ENCODE assay signal across 1 cellular context in the genomic region with DNA sequence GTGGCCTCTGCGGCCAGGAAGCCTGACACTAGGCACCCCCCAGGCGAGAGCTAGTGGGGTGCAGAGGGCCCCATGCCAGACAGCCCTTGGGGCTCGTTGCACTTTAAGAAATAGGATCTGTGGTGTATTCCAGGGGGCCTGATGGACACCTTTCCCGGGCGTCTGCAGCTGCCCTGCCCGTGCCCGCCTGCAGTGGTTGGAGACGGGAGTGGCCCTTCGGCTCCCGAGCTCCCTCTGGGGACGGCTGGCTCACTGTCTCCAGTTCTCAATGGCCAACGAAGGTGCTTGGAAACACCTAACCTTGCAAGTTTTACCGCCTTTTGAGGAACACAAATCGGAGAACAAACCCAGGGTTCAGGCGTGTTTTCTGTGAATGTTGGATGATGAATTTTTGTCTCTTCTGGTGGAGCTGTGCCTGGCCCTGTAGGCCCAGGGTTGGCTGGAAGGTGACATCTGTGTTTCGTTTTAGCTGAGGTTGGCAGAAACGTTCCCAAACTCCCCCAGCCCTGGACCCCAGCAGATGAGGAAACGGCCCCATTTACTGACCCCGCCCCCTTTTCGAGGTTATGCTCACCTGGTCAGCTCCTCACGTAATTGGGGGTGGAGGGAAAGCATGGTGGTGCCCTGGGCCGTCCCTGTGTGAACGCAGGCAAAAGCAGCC.
TF ChIP-seq lines count a peak whose summit lies in the region.

No MANE protein-coding gene starts in this region.

TF ChIP-seq in GM23338, 12 proteins besides CTCF, POLR2A, EP300 and RAD21:
- TF ChIP-seq, protein P1, sequence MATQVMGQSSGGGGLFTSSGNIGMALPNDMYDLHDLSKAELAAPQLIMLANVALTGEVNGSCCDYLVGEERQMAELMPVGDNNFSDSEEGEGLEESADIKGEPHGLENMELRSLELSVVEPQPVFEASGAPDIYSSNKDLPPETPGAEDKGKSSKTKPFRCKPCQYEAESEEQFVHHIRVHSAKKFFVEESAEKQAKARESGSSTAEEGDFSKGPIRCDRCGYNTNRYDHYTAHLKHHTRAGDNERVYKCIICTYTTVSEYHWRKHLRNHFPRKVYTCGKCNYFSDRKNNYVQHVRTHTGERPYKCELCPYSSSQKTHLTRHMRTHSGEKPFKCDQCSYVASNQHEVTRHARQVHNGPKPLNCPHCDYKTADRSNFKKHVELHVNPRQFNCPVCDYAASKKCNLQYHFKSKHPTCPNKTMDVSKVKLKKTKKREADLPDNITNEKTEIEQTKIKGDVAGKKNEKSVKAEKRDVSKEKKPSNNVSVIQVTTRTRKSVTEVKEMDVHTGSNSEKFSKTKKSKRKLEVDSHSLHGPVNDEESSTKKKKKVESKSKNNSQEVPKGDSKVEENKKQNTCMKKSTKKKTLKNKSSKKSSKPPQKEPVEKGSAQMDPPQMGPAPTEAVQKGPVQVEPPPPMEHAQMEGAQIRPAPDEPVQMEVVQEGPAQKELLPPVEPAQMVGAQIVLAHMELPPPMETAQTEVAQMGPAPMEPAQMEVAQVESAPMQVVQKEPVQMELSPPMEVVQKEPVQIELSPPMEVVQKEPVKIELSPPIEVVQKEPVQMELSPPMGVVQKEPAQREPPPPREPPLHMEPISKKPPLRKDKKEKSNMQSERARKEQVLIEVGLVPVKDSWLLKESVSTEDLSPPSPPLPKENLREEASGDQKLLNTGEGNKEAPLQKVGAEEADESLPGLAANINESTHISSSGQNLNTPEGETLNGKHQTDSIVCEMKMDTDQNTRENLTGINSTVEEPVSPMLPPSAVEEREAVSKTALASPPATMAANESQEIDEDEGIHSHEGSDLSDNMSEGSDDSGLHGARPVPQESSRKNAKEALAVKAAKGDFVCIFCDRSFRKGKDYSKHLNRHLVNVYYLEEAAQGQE (IDR thresholded peaks at IDR 0.05; ENCODE audit: unreplicated experiment): no peak
- TF ChIP-seq STAT1 (IDR thresholded peaks at IDR 0.05; ENCODE audit: unreplicated experiment) (no peak), EZH2phosphoT487 (IDR thresholded peaks at IDR 0.05; ENCODE audit: unreplicated experiment) (no peak), POLR2AphosphoS5 (IDR thresholded peaks at IDR 0.05; ENCODE audit: low read depth) (no peak; the same call in 1 of the 2 replicates), EZH2 (IDR thresholded peaks at IDR 0.05; ENCODE audit: low read depth, unreplicated experiment) (no peak)
